21 cellular contexts compared by ENCODE assay signal in the genomic region with DNA sequence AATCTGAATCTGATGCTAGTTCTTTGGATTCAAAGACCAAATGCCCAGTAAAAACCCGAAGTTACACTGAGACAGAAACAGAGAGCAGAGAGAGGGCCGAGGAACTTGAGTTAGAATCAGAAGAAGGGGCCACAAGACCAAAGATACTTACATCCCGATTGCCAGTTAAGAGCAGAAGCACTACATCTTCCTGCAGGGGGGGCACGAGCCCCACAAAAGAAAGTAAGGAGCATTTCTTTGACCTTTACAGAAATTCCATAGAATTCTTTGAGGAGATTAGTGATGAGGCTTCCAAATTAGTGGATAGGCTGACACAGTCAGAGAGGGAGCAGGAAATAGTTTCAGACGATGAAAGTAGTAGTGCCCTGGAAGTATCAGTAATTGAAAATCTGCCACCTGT.
DNase-seq lines count a peak whose midpoint lies in the region; ATAC-seq and TF ChIP-seq lines count a peak whose summit lies in the region.
"Had no signal": no experiment of that assay in that cellular context is flagged by ENCODE, and none has a peak within 500 bp of the region (broad histone marks: within the 10 kb centered on the region; RNA-seq: fewer than 3 reads in every experiment).

No MANE protein-coding gene starts in this region.

- no peak overlapping the region for H3K27ac ChIP-seq in Karpas-422 (ENCODE audit: low read length)
- no peak overlapping the region for H3K27ac ChIP-seq in RWPE2 (ENCODE audit: poor library complexity, severe bottlenecking)
- no peak overlapping the region for H3K27ac ChIP-seq in foreskin keratinocyte
- H3K27ac ChIP-seq: colonic mucosa, SJCRH30 had no signal

- H3K4me3 ChIP-seq in Karpas-422 (ENCODE audit: low read length) (no peak overlapping the region), RWPE2 (ENCODE audit: severe bottlenecking) (no peak overlapping the region)
- H3K4me3 ChIP-seq: colonic mucosa, K562, SJCRH30 had no signal

- peaks cover 4% of the 10 kb centered on the region; the same call in 1 of the 2 replicates for H4K20me1 ChIP-seq in Karpas-422 (ENCODE audit: insufficient read depth, low read depth, low read length)

- H3K4me1 ChIP-seq in Karpas-422 (ENCODE audit: low read length), result peaks cover 27% of the 10 kb centered on the region
- H3K4me1 ChIP-seq in RWPE2 (ENCODE audit: insufficient read depth, poor library complexity, severe bottlenecking), result peaks cover 5% of the 10 kb centered on the region
- H3K4me1 ChIP-seq in foreskin keratinocyte, result peaks cover 3% of the 10 kb centered on the region
- H3K4me1 ChIP-seq: colonic mucosa had no signal

- no peak for ATAC-seq in RWPE2 (ENCODE audit: low read depth)
- no peak for ATAC-seq in foreskin keratinocyte
- ATAC-seq in HG02981 (IDR thresholded peaks at IDR 0.05; ENCODE audit: unreplicated experiment), result no peak
- ATAC-seq: K562, T-helper 17 cell had no signal

- POLR2A ChIA-PET in GM10248 (lab: Yijun Ruan, JAX), result no interaction called here

- no peaks in the 10 kb centered on the region; the same call in 1 of the 2 replicates for H3K27me3 ChIP-seq in Karpas-422 (ENCODE audit: low read length)
- H3K27me3 ChIP-seq in RWPE2 (ENCODE audit: insufficient read depth, poor library complexity, severe bottlenecking), result no peaks in the 10 kb centered on the region
- peaks cover 20% of the 10 kb centered on the region for H3K27me3 ChIP-seq in foreskin keratinocyte
- H3K27me3 ChIP-seq: colonic mucosa, SJCRH30 had no signal

- H3K9me3 ChIP-seq in Karpas-422 (ENCODE audit: low read length) (no peaks in the 10 kb centered on the region), RWPE2 (ENCODE audit: severe bottlenecking) (no peaks in the 10 kb centered on the region)
- H3K9me3 ChIP-seq: colonic mucosa had no signal

- TF ChIP-seq CTCF in GM10248 (IDR thresholded peaks at IDR 0.05; ENCODE audit: control extremely low read depth, extremely low read depth, low read depth, missing control alignments), result peak; percentile 12
- TF ChIP-seq CTCF in RWPE2 (IDR thresholded peaks at IDR 0.05; ENCODE audit: poor library complexity, severe bottlenecking), result peak; percentile 14
- peak; percentile 25 for TF ChIP-seq CTCF in foreskin keratinocyte (conservative IDR thresholded peaks at IDR 0.05)

- in situ Hi-C loops in KBM-7 (cut with MboI; ENCODE audit: low pct_unique_long_range_greater_than_20kb, low sequenced_read_pairs), result no loop called here

- H3K9ac ChIP-seq in Karpas-422 (ENCODE audit: low read length), result no peak overlapping the region

- no peak overlapping the region for H2AFZ ChIP-seq in Karpas-422 (ENCODE audit: low read length)

- H3K36me3 ChIP-seq in Karpas-422 (ENCODE audit: insufficient read depth, low read length), result no peaks in the 10 kb centered on the region
- H3K36me3 ChIP-seq in RWPE2 (ENCODE audit: low read depth), result no peaks in the 10 kb centered on the region
- H3K36me3 ChIP-seq: colonic mucosa had no signal

- CTCF ChIA-PET in GM10248 (lab: Yijun Ruan, JAX), result interaction anchor here (3.1 kb wide), 1 partner anchor 12 kb away, joined by 13 read pairs; no protein-coding TSS in a partner anchor

- H3K79me2 ChIP-seq in Karpas-422 (ENCODE audit: low read length), result no peaks in the 10 kb centered on the region

- H3K9me2 ChIP-seq in Karpas-422 (replicated peaks; ENCODE audit: insufficient read depth, low read length), result no peaks in the 10 kb centered on the region

- DNase-seq in GM10248 (ENCODE audit: extremely low spot score) (no peak), Karpas-422 (peak; percentile 57), RWPE2 (ENCODE audit: low spot score) (no peak), foreskin keratinocyte (no peak), NCI-H524 (lab: John Stamatoyannopoulos, UW) (no peak), KBM-7 (no peak), NCI-H748 (lab: John Stamatoyannopoulos, UW; ENCODE audit: unreplicated experiment) (no peak)
- DNase-seq: activated CD4-positive, alpha-beta memory T cell treated with anti-CD3 and anti-CD28 coated beads, Interleukin-2, amount 10 ng/mL, durations not matched to agents 7 days and 5 days; activated naive CD4-positive, alpha-beta T cell treated with anti-CD3 and anti-CD28 coated beads, Interleukin-2, amount 10 ng/mL, durations not matched to agents 7 days and 5 days; activated T-cell treated with anti-CD3 and anti-CD28 coated beads, Interleukin-2, amount 50 U/mL, for 1 hour; AML-193; colonic mucosa; COR-L47; GDM1; NCI-H1436 treated with DMSO at 0.1 percent for 48 hours; NK-92 treated with Interleukin-12 subunit alpha and Interleukin-12 subunit beta, amount 100 ng/mL, for 24 hours; SJCRH30; stimulated activated CD4-positive, alpha-beta T cell treated with anti-CD3 and anti-CD28 coated beads, Interleukin-12 subunit alpha, Interleukin-12 subunit beta, amount 100 ng/mL, for 4 hours; T-helper 17 cell had no signal

- no peak overlapping the region for H3K4me2 ChIP-seq in Karpas-422 (ENCODE audit: low read depth, low read length, poor library complexity, severe bottlenecking)
